In the genomic region with DNA sequence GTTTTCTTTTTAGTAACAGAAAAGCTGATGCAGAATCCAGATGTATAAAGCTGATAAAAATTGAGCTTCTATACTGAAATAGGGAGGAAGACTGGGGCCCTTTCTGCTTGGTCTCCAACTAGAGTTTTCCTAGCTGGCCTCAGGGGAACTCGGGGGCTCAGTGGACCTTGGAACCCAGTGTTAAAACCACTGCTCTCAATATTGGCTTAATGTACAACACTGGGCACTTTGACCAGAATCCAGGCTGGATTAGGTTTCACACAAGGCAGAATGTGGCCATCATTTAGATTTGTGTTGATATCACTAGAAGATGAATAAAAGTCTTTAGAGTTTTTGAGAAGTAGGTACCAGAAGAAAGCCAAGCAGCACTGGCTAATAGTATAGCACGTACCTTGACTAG, we compare ENCODE assay signal across 22 cellular contexts.
DNase-seq lines count a peak whose midpoint lies in the region; FAIRE-seq and TF ChIP-seq lines count a peak whose summit lies in the region.
"Had no signal": no experiment of that assay in that cellular context is flagged by ENCODE, and none has a peak within 500 bp of the region (broad histone marks: within the 10 kb centered on the region; RNA-seq: fewer than 3 reads in every experiment).

No MANE protein-coding gene starts in this region.

- no peak overlapping the region for H4K8ac ChIP-seq in mesenchymal stem cell (ENCODE audit: low read length)

- peak overlapping the region; percentile 79 for H3K27ac Mint-ChIP-seq in astrocyte (ENCODE audit: unreplicated experiment)
- H3K27ac Mint-ChIP-seq: CD4-positive, CD25-positive, alpha-beta regulatory T cell had no signal

- no peak overlapping the region for H3K4me3 ChIP-seq in BLaER1 treated with 17β-estradiol and CSF1 and Interleukin-3, amounts not matched to agents 10 nM and 100 nM
- H3K4me3 ChIP-seq in astrocyte (ENCODE audit: insufficient read depth, low read depth, low read length) (no peak overlapping the region), mesenchymal stem cell (ENCODE audit: insufficient read depth in 1 of 2, low read depth in 1 of 2, low read length in 2 of 2) (no peak overlapping the region), smooth muscle cell (no peak overlapping the region), thyroid gland (replicated peaks in 1 of 3) (no peak overlapping the region)
- H3K4me3 ChIP-seq: K562 had no signal

- DNase-seq in astrocyte (ENCODE audit: low read depth) (no peak), mesenchymal stem cell (no peak), smooth muscle cell (lab: John Stamatoyannopoulos, UW; ENCODE audit: unreplicated experiment) (no peak), OCI-M1 (lab: John Stamatoyannopoulos, UW) (no peak), thyroid gland (no peak), SKM-1 treated with dmso at 0.1 percent for 144 hours (lab: John Stamatoyannopoulos, UW; ENCODE audit: unreplicated experiment) (no peak)
- DNase-seq: ACHN; CD4-positive, CD25-positive, alpha-beta regulatory T cell; DMS153; DND-41; Kasumi-1; MV-4-11; NCI-H1105; NCI-H146; NCI-H1930; NCI-H2107; NCI-H524; NCI-H774; SHP77 treated with DMSO at 0.1 percent for 48 hours had no signal

- H3K36me3 ChIP-seq in BLaER1 treated with 17β-estradiol and CSF1 and Interleukin-3, amounts not matched to agents 10 nM and 100 nM: peaks cover 21 to 66% (median 39%) of the 10 kb centered on the region in 11 experiments
- H3K36me3 ChIP-seq in astrocyte (ENCODE audit: insufficient read depth, low read length): peaks cover 8% of the 10 kb centered on the region
- H3K36me3 ChIP-seq in mesenchymal stem cell (ENCODE audit: control insufficient read depth in 1 of 2, insufficient read depth in 2 of 2, low read depth in 1 of 2, low read length in 2 of 2): peaks cover 6 to 38% of the 10 kb centered on the region in 2 experiments
- H3K36me3 ChIP-seq in smooth muscle cell (ENCODE audit: low read depth): peaks cover 9% of the 10 kb centered on the region
- peaks cover 7 to 14% of the 10 kb centered on the region in 2 donors for H3K36me3 ChIP-seq in thyroid gland

- no peak overlapping the region for H2BK15ac ChIP-seq in mesenchymal stem cell (ENCODE audit: low read depth, poor library complexity, severe bottlenecking)

- no peak overlapping the region for H3K9ac ChIP-seq in BLaER1 treated with 17β-estradiol and CSF1 and Interleukin-3, amounts not matched to agents 10 nM and 100 nM
- H3K9ac ChIP-seq in astrocyte (ENCODE audit: low read length): peak overlapping the region; percentile 51
- no peak overlapping the region for H3K9ac ChIP-seq in mesenchymal stem cell (ENCODE audit: low read length)
- no peak overlapping the region for H3K9ac ChIP-seq in smooth muscle cell (ENCODE audit: low read depth)

- H3K4me1 Mint-ChIP-seq in astrocyte (ENCODE audit: low read depth, unreplicated experiment): peaks cover 46% of the 10 kb centered on the region

- TF ChIP-seq CTCF in astrocyte (IDR thresholded peaks at IDR 0.05; ENCODE audit: insufficient read depth, low read depth, low read length): no peak
- TF ChIP-seq CTCF in smooth muscle cell (IDR thresholded peaks at IDR 0.05; ENCODE audit: borderline replicate concordance, insufficient read depth, poor library complexity, severe bottlenecking): no peak
- TF ChIP-seq CTCF in thyroid gland (IDR thresholded peaks at IDR 0.05): no peak

- H4K20me1 ChIP-seq in BLaER1 treated with 17β-estradiol and CSF1 and Interleukin-3, amounts not matched to agents 10 nM and 100 nM: no peaks in the 10 kb centered on the region
- no peaks in the 10 kb centered on the region for H4K20me1 ChIP-seq in astrocyte (ENCODE audit: insufficient read depth, low read length)
- no peaks in the 10 kb centered on the region for H4K20me1 ChIP-seq in smooth muscle cell (ENCODE audit: low read depth)

- H2BK120ac ChIP-seq in mesenchymal stem cell (ENCODE audit: low read depth, low read length): no peak overlapping the region

- H3K14ac ChIP-seq in mesenchymal stem cell (ENCODE audit: low read length in 2 of 2): no peak overlapping the region

- no peak for TF ChIP-seq POLR2A in thyroid gland (IDR thresholded peaks at IDR 0.05)

- H3K79me1 ChIP-seq in mesenchymal stem cell (replicated peaks; ENCODE audit: low read length, poor library complexity, severe bottlenecking): no peaks in the 10 kb centered on the region

- no peak overlapping the region for H2BK12ac ChIP-seq in mesenchymal stem cell (ENCODE audit: low read length in 2 of 2)

- H2AFZ ChIP-seq in astrocyte (ENCODE audit: low read depth, low read length) (no peak overlapping the region), mesenchymal stem cell (ENCODE audit: low read depth, low read length) (no peak overlapping the region), smooth muscle cell (ENCODE audit: low read depth) (no peak overlapping the region)

- H3K27me3 ChIP-seq in BLaER1 treated with 17β-estradiol and CSF1 and Interleukin-3, amounts not matched to agents 10 nM and 100 nM: peaks cover 0 to 20% (median 0%) of the 10 kb centered on the region in 11 experiments; a peak in 4 of 22 replicates
- H3K27me3 ChIP-seq in astrocyte (ENCODE audit: insufficient read depth, low read length) (no peaks in the 10 kb centered on the region), mesenchymal stem cell (ENCODE audit: control insufficient read depth in 1 of 2, insufficient read depth in 1 of 2, low read length in 2 of 2) (no peaks in the 10 kb centered on the region), smooth muscle cell (ENCODE audit: low read depth) (no peaks in the 10 kb centered on the region), thyroid gland (no peaks in the 10 kb centered on the region)

- H3K4ac ChIP-seq in mesenchymal stem cell (ENCODE audit: low read depth in 1 of 2, low read length in 2 of 2): no peak overlapping the region

- H3K4me2 ChIP-seq in BLaER1 treated with 17β-estradiol and CSF1 and Interleukin-3, amounts not matched to agents 10 nM and 100 nM: peak overlapping the region in 7 of 11 experiments; percentile 80 to 89 (median 83); a peak in 10 of 22 replicates
- peak overlapping the region; percentile 27 for H3K4me2 ChIP-seq in astrocyte (ENCODE audit: low read length)
- no peak overlapping the region for H3K4me2 ChIP-seq in mesenchymal stem cell (ENCODE audit: low read length, poor library complexity, severe bottlenecking)
- H3K4me2 ChIP-seq in smooth muscle cell: no peak overlapping the region

- 96% methylated on average over 2 of the region's 2 CpGs for WGBS in mesenchymal stem cell
- 100% methylated on average over 2 of the region's 2 CpGs for WGBS in smooth muscle cell (ENCODE audit: low lambda C conversion rate)
- 96 to 100% methylated on average over 2 of the region's 2 CpGs for WGBS in thyroid gland, 2 donors

- no peak overlapping the region for H2BK5ac ChIP-seq in mesenchymal stem cell (ENCODE audit: low read depth, low read length, poor library complexity, severe bottlenecking)

- H4K91ac ChIP-seq in mesenchymal stem cell (ENCODE audit: low read length): no peak overlapping the region

- H3K9me3 ChIP-seq in BLaER1 treated with 17β-estradiol and CSF1 and Interleukin-3, amounts not matched to agents 10 nM and 100 nM (replicated peaks in 1 of 11): no peaks in the 10 kb centered on the region; a peak in 2 of 22 replicates
- no peaks in the 10 kb centered on the region for H3K9me3 ChIP-seq in astrocyte (ENCODE audit: insufficient read depth, low read depth, low read length)
- no peaks in the 10 kb centered on the region for H3K9me3 ChIP-seq in mesenchymal stem cell (ENCODE audit: control insufficient read depth, low read length)
- H3K9me3 ChIP-seq in smooth muscle cell (replicated peaks; ENCODE audit: low read depth): no peaks in the 10 kb centered on the region
- no peaks in the 10 kb centered on the region for H3K9me3 ChIP-seq in thyroid gland

- no peak overlapping the region for H3K23ac ChIP-seq in mesenchymal stem cell (ENCODE audit: low read length in 2 of 2)

- H3K27ac ChIP-seq in BLaER1 treated with 17β-estradiol and CSF1 and Interleukin-3, amounts not matched to agents 10 nM and 100 nM: peak overlapping the region in 7 of 11 experiments; percentile 88 to 98 (median 92); a peak in 13 of 22 replicates
- H3K27ac ChIP-seq in astrocyte (ENCODE audit: low read depth, low read length): peak overlapping the region; percentile 89
- H3K27ac ChIP-seq in mesenchymal stem cell (ENCODE audit: low read length, poor library complexity, severe bottlenecking): no peak overlapping the region
- H3K27ac ChIP-seq in smooth muscle cell (ENCODE audit: low read depth): peak overlapping the region; percentile 92
- H3K27ac ChIP-seq in thyroid gland: no peak overlapping the region

- H3K18ac ChIP-seq in mesenchymal stem cell (ENCODE audit: low read depth in 1 of 2, low read length in 2 of 2): no peak overlapping the region

- peaks cover 27 to 75% (median 56%) of the 10 kb centered on the region in 10 experiments for H3K4me1 ChIP-seq in BLaER1 treated with 17β-estradiol and CSF1 and Interleukin-3, amounts not matched to agents 10 nM and 100 nM
- H3K4me1 ChIP-seq in astrocyte (ENCODE audit: insufficient read depth, low read length) (peaks cover 43% of the 10 kb centered on the region), mesenchymal stem cell (ENCODE audit: control insufficient read depth, insufficient read depth, low read depth, low read length) (peaks cover 7% of the 10 kb centered on the region), smooth muscle cell (ENCODE audit: low read depth) (peaks cover 30% of the 10 kb centered on the region), thyroid gland (no peaks in the 10 kb centered on the region)

- no peaks in the 10 kb centered on the region for H3K79me2 ChIP-seq in astrocyte (ENCODE audit: insufficient read depth, low read length)
- H3K79me2 ChIP-seq in smooth muscle cell (ENCODE audit: low read depth): no peaks in the 10 kb centered on the region

- peaks cover 7% of the 10 kb centered on the region for H3K36me3 Mint-ChIP-seq in astrocyte (ENCODE audit: low read depth, unreplicated experiment)

- peak overlapping the region; percentile 67 for H2AK5ac ChIP-seq in mesenchymal stem cell (ENCODE audit: low read length, severe bottlenecking)

- intact Hi-C loops in thyroid gland (cut with DNase I): no loop called here

- no peaks in the 10 kb centered on the region for H3K27me3 Mint-ChIP-seq in astrocyte (ENCODE audit: low read depth, unreplicated experiment)
- H3K27me3 Mint-ChIP-seq: CD4-positive, CD25-positive, alpha-beta regulatory T cell had no signal

- peaks cover 11% of the 10 kb centered on the region for H3F3A ChIP-seq in smooth muscle cell (ENCODE audit: low read depth)

- FAIRE-seq in astrocyte (lab: Jason Lieb, UNC): peak; percentile 9
- FAIRE-seq: GM19239, K562 had no signal

- no peak overlapping the region for H3K4me3 Mint-ChIP-seq in astrocyte (ENCODE audit: unreplicated experiment)

- H3K9me3 Mint-ChIP-seq in astrocyte (ENCODE audit: unreplicated experiment): no peaks in the 10 kb centered on the region
- H3K9me3 Mint-ChIP-seq: CD4-positive, CD25-positive, alpha-beta regulatory T cell had no signal

Comparison
In these comparisons a context has a peak if more than half of its experiments do, and no peak if none do; other contexts are left out.
1. H3K27ac ChIP-seq: peak in BLaER1 treated with 17β-estradiol and CSF1 and Interleukin-3, amounts not matched to agents 10 nM and 100 nM (7 of 11), astrocyte (single experiment) and smooth muscle cell (single experiment); none in mesenchymal stem cell (single experiment) and thyroid gland (0 of 3).
2. H3K4me2 ChIP-seq: peak in BLaER1 treated with 17β-estradiol and CSF1 and Interleukin-3, amounts not matched to agents 10 nM and 100 nM (7 of 11) and astrocyte (single experiment); none in mesenchymal stem cell (single experiment) and smooth muscle cell (single experiment).